Comparison of ENCODE assay signal across 25 cellular contexts in genomic region chr19:52229524-52229923, GRCh38.
"Had no signal": no experiment of that assay in that cellular context is flagged by ENCODE, and none has a peak within 500 bp of the region (broad histone marks: within the 10 kb centered on the region; RNA-seq: fewer than 3 reads in every experiment).

No MANE protein-coding gene starts in this region.

- DNase-seq: activated CD4-positive, alpha-beta T cell treated with anti-CD3 and anti-CD28 coated beads for 48 hours; activated CD4-positive, alpha-beta T cell treated with anti-CD3 and anti-CD28 coated beads, Interleukin-2, amount 50 U/mL, for 48 hours; activated CD8-positive, alpha-beta memory T cell treated with anti-CD3 and anti-CD28 coated beads, Interleukin-2, amount 50 U/mL, for 48 hours; activated gamma-delta T cell; activated naive CD4-positive, alpha-beta T cell treated with anti-CD3 and anti-CD28 coated beads, Interleukin-2, amount 50 U/mL, for 16 hours; activated naive CD8-positive, alpha-beta T cell treated with anti-CD3 and anti-CD28 coated beads, Interleukin-2, amount 50 U/mL, for 24 hours; activated T-cell treated with anti-CD3 and anti-CD28 coated beads, Interleukin-2, amount 50 U/mL, for 24 hours; amygdala; dermis blood vessel endothelial cell; effector CD4-positive, alpha-beta T cell; gastrocnemius medialis; glutamatergic neuron; left ventricle myocardium superior; mucosa of descending colon; nephron progenitor cell; ovary; psoas muscle; stimulated activated naive CD8-positive, alpha-beta T cell treated with anti-CD3 and anti-CD28 coated beads, Interleukin-15, Interleukin-2, amounts not matched to agents 100 U/mL and 50 U/mL, for 24 hours; T-helper 9 cell; testis; transverse colon had no signal

- H3K27ac ChIP-seq: breast epithelium, gastrocnemius medialis, ovary, psoas muscle, transverse colon, VCaP had no signal

- H3K4me3 ChIP-seq: breast epithelium, gastrocnemius medialis, mucosa of descending colon, ovary, psoas muscle, testis, transverse colon had no signal

- H3K4me3 Mint-ChIP-seq: activated naive CD8-positive, alpha-beta T cell treated with anti-CD3 and anti-CD28 coated beads, Interleukin-2, amount 50 U/mL, for 24 hours; activated T-cell treated with anti-CD3 and anti-CD28 coated beads, Interleukin-2, amount 50 U/mL, for 24 hours; central memory CD8-positive, alpha-beta T cell; nephron progenitor cell had no signal

- H3K27ac Mint-ChIP-seq: activated naive CD8-positive, alpha-beta T cell treated with anti-CD3 and anti-CD28 coated beads, Interleukin-2, amount 50 U/mL, for 24 hours; activated T-cell treated with anti-CD3 and anti-CD28 coated beads, Interleukin-2, amount 50 U/mL, for 24 hours; nephron progenitor cell had no signal

- H3K27me3 ChIP-seq: breast epithelium, gastrocnemius medialis, ovary, testis, transverse colon had no signal

- H3K9me3 ChIP-seq: breast epithelium, gastrocnemius medialis, mucosa of descending colon, ovary, psoas muscle, testis, transverse colon had no signal

- ATAC-seq: activated CD4-positive, CD25-positive, alpha-beta regulatory T cell treated with anti-CD3 and anti-CD28 coated beads, Interleukin-2, amount 50 U/mL, for 24 hours; activated naive CD8-positive, alpha-beta T cell treated with anti-CD3 and anti-CD28 coated beads, Interleukin-2, amount 50 U/mL, for 24 hours; gastrocnemius medialis; left ventricle myocardium superior; psoas muscle; stimulated activated naive CD8-positive, alpha-beta T cell treated with anti-CD3 and anti-CD28 coated beads, Interleukin-15, Interleukin-2, amounts not matched to agents 100 U/mL and 50 U/mL, for 24 hours had no signal

- H3K9me3 Mint-ChIP-seq: activated naive CD8-positive, alpha-beta T cell treated with anti-CD3 and anti-CD28 coated beads, Interleukin-2, amount 50 U/mL, for 24 hours; central memory CD8-positive, alpha-beta T cell had no signal

- H3K4me1 Mint-ChIP-seq: central memory CD8-positive, alpha-beta T cell had no signal

- H3K4me1 ChIP-seq: breast epithelium, gastrocnemius medialis, psoas muscle, transverse colon had no signal

- H3K36me3 ChIP-seq: ovary had no signal

- H3K27me3 Mint-ChIP-seq: activated naive CD8-positive, alpha-beta T cell treated with anti-CD3 and anti-CD28 coated beads, Interleukin-2, amount 50 U/mL, for 24 hours; activated T-cell treated with anti-CD3 and anti-CD28 coated beads, Interleukin-2, amount 50 U/mL, for 24 hours; central memory CD8-positive, alpha-beta T cell had no signal
